19 cellular contexts compared by ENCODE assay signal in the genomic region with DNA sequence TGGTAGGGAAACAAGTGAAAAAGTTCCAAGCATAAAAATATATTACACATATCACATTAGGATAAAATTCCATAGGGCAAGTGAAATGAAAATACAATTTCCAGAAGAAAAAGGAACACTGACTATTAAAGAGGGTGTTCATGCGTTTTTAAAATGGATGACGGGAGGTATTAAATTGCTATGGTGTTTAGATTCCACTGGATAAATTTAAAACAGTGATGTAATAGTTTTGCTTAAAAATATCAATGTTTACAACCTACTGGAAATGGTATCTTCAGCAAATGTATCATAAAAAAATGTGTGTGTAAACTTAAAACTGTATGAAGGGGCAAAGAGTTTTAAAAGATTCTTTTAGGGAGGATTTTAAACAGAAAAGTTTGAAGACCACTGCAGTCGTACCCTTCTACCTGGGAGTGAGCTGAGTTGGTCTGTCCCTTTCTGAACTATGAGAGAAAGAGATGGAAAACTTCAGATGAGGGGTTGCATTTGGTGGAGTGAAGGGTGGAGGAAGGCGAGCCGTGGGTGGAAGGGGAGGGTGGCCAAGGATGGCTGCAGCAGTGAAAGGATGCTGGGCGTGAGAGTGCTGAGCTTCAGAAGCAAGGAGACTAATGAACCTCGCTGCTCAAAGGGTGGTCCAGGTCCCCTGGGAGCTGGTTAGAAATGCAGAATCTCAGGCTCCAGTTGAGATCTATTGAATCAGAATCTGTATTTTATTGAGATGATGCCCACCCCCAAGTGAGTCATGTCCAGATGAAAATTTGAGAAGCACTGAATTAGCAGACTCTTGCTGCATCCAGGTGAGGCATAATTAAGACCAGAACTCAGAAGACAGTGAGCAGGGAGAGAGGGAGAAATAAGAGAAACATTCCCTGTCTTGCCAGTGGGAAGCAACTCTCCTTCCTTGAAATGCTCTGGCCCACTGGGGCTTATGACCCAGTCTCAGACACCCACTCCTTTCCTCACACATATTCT.
"Had no signal": no experiment of that assay in that cellular context is flagged by ENCODE, and none has a peak within 500 bp of the region (broad histone marks: within the 10 kb centered on the region; RNA-seq: fewer than 3 reads in every experiment).

No MANE protein-coding gene starts in this region.

- H3K27me3 Mint-ChIP-seq: activated CD4-positive, alpha-beta memory T cell treated with anti-CD3 and anti-CD28 coated beads, Interleukin-2, amount 10 ng/mL, durations not matched to agents 7 days and 5 days; activated CD4-positive, alpha-beta T cell treated with anti-CD3 and anti-CD28 coated beads for 36 hours; memory B cell had no signal

- H3K27me3 ChIP-seq: breast epithelium, esophagus squamous epithelium, gastrocnemius medialis, heart right ventricle had no signal

- H3K36me3 Mint-ChIP-seq: memory B cell had no signal

- H3K79me2 ChIP-seq: parathyroid adenoma had no signal

- H3K4me3 Mint-ChIP-seq: activated CD4-positive, alpha-beta memory T cell treated with anti-CD3 and anti-CD28 coated beads, Interleukin-2, amount 10 ng/mL, durations not matched to agents 7 days and 5 days; activated CD4-positive, alpha-beta T cell treated with anti-CD3 and anti-CD28 coated beads for 36 hours; memory B cell had no signal

- H3K9me3 ChIP-seq: breast epithelium, esophagus squamous epithelium, gastrocnemius medialis, heart right ventricle, left ventricle myocardium inferior had no signal

- H3K4me3 ChIP-seq: breast epithelium, esophagus squamous epithelium, gastrocnemius medialis, heart right ventricle, left ventricle myocardium inferior had no signal

- H2AFZ ChIP-seq: parathyroid adenoma had no signal

- H3K9ac ChIP-seq: parathyroid adenoma had no signal

- H3K9me3 Mint-ChIP-seq: activated CD4-positive, alpha-beta memory T cell treated with anti-CD3 and anti-CD28 coated beads, Interleukin-2, amount 10 ng/mL, durations not matched to agents 7 days and 5 days; activated naive CD4-positive, alpha-beta T cell treated with anti-CD3 and anti-CD28 coated beads, Interleukin-2, amount 50 U/mL, for 72 hours; memory B cell had no signal

- DNase-seq: activated CD4-positive, alpha-beta memory T cell treated with anti-CD3 and anti-CD28 coated beads, Interleukin-2, amount 10 ng/mL, durations not matched to agents 7 days and 5 days; activated CD4-positive, alpha-beta T cell treated with anti-CD3 and anti-CD28 coated beads for 36 hours; activated CD8-positive, alpha-beta memory T cell treated with anti-CD3 and anti-CD28 coated beads, Interleukin-2, amount 50 U/mL, for 48 hours; anterior cingulate cortex; esophagus squamous epithelium; gastrocnemius medialis; heart right ventricle; kidney; left ventricle myocardium inferior; stimulated activated CD4-positive, alpha-beta T cell treated with anti-CD3 and anti-CD28 coated beads, Interleukin-15, amount 100 ng/mL, for 24 hours; stimulated activated CD4-positive, alpha-beta T cell treated with anti-CD3 and anti-CD28 coated beads, Interleukin-4, amount 100 ng/mL, for 4 hours; SW 1271; T1000 had no signal

- H3K4me1 ChIP-seq: breast epithelium, parathyroid adenoma had no signal

- H3K27ac Mint-ChIP-seq: activated CD4-positive, alpha-beta memory T cell treated with anti-CD3 and anti-CD28 coated beads, Interleukin-2, amount 10 ng/mL, durations not matched to agents 7 days and 5 days; activated CD4-positive, alpha-beta T cell treated with anti-CD3 and anti-CD28 coated beads for 36 hours; activated naive CD4-positive, alpha-beta T cell treated with anti-CD3 and anti-CD28 coated beads, Interleukin-2, amount 50 U/mL, for 72 hours; memory B cell had no signal

- H3K27ac ChIP-seq: breast epithelium, esophagus squamous epithelium, gastrocnemius medialis, heart right ventricle, left ventricle myocardium inferior, parathyroid adenoma, VCaP had no signal

- H3K36me3 ChIP-seq: breast epithelium, gastrocnemius medialis had no signal

- ATAC-seq: activated CD4-positive, alpha-beta T cell treated with anti-CD3 and anti-CD28 coated beads for 36 hours; activated naive CD4-positive, alpha-beta T cell treated with anti-CD3 and anti-CD28 coated beads, Interleukin-2, amount 50 U/mL, for 72 hours; gastrocnemius medialis; heart right ventricle had no signal

- FAIRE-seq: urothelium cell line had no signal

- H3K4me1 Mint-ChIP-seq: activated CD4-positive, alpha-beta T cell treated with anti-CD3 and anti-CD28 coated beads for 36 hours had no signal
